In the genomic region with DNA sequence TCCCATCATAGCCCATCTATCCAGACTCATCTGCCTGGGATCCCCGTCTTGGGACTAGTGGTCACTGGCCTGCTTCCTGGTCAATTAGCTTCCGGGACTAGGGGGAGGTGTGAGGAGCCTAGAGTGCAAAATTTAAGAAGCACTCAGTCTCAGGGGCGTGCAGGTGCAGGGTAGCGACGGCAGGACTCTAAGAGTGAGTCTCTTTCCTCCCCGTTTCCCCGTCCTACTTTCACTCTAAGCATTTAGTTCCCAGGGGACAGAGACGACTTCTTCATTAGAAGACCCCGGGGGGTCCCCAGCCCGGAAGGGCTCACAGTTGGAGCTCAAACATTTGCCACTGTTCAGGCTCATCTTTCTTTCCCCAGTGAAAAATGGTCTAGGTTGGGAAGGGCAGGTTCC, we compare ENCODE assay signal across 8 cellular contexts. TPM values are rescaled to one million over a fixed set of nuclear protein-coding genes. Genes with fewer than 3 reads are reported as not detected.
A peak's percentile ranks its signal among the peaks of the same experiment; 100 is the strongest.
DNase-seq lines count a peak whose midpoint lies in the region; ATAC-seq and TF ChIP-seq lines count a peak whose summit lies in the region.

No MANE protein-coding gene starts in this region.

- H3K4me3 ChIP-seq in BE2C (ENCODE audit: low read depth, low read length) (peak overlapping the region; percentile 95), HFF-Myc (replicated peaks; ENCODE audit: low read depth, low read length) (peak overlapping the region; percentile 85), astrocyte of the spinal cord (ENCODE audit: low read depth, low read length) (peak overlapping the region; percentile 79), mesodermal cell (ENCODE audit: extremely low read depth, insufficient read depth, low read length, poor library complexity, severe bottlenecking) (peak overlapping the region; percentile 80)

- H3K27me3 ChIP-seq in BE2C = peaks cover 11% of the 10 kb centered on the region

- H3K4me1 ChIP-seq in BE2C (no peaks in the 10 kb centered on the region), mesodermal cell (ENCODE audit: control insufficient read depth, insufficient read depth, low read length, poor library complexity, severe bottlenecking) (no peaks in the 10 kb centered on the region)

- DNase-seq in BE2C (no peak), HFF-Myc (ENCODE audit: extremely low read depth, low read depth) (no peak), astrocyte of the spinal cord (ENCODE audit: low read depth, low spot score) (no peak), RKO (ENCODE audit: low spot score) (no peak)
- no peak for DNase-seq in activated CD4-positive, alpha-beta T cell treated with anti-CD3 and anti-CD28 coated beads for 4 hours

- TF ChIP-seq CTCF in BE2C (IDR thresholded peaks at IDR 0.05; ENCODE audit: low read depth, low read length) = no peak
- no peak for TF ChIP-seq CTCF in HFF-Myc (IDR thresholded peaks at IDR 0.05; ENCODE audit: low read depth, low read length, missing control alignments)
- no peak for TF ChIP-seq CTCF in astrocyte of the spinal cord (IDR thresholded peaks at IDR 0.05; ENCODE audit: low read depth, low read length)

- H3K27ac ChIP-seq in mesodermal cell (ENCODE audit: low read depth, low read length, severe bottlenecking) = no peak overlapping the region

- peaks cover 3% of the 10 kb centered on the region for H3K9me3 ChIP-seq in BE2C
- no peaks in the 10 kb centered on the region for H3K9me3 ChIP-seq in mesodermal cell (ENCODE audit: control insufficient read depth, low read length)

- H3K36me3 ChIP-seq in BE2C (no peaks in the 10 kb centered on the region), mesodermal cell (ENCODE audit: control insufficient read depth, insufficient read depth, low read length) (peaks cover 18% of the 10 kb centered on the region)

- WGBS in mesodermal cell (ENCODE audit: insufficient coverage in 2 of 2), 2 experiments = 18 to 32% methylated on average over 7 to 8 of the region's 10 CpGs

- ATAC-seq in GM21526 (IDR thresholded peaks at IDR 0.05; ENCODE audit: low FRiP score, unreplicated experiment) = no peak
- no peak for ATAC-seq in HG03571 (IDR thresholded peaks at IDR 0.05; ENCODE audit: unreplicated experiment)

- in situ Hi-C loops in astrocyte of the spinal cord (cut with HindIII; ENCODE audit: low sequenced_read_pairs) = no loop called here

RNA-seq across cellular contexts. Expression of gene ZNHIT3, which starts 0.7 kb away (rescaled TPM):
- 159 TPM for polyA plus RNA-seq in BE2C (2012; ENCODE audit: insufficient read depth, insufficient read length, low read depth)
- 50.2 TPM for polyA plus RNA-seq in mesodermal cell (2013, experiment 1 of 2)
- polyA plus RNA-seq in mesodermal cell (2013, experiment 2 of 2) = 50.7 TPM

RNA-seq across cellular contexts. Expression of gene MYO19, which starts 48.9 kb away (rescaled TPM):
- 44.2 TPM for polyA plus RNA-seq in BE2C (2012; ENCODE audit: insufficient read depth, insufficient read length, low read depth)
- polyA plus RNA-seq in mesodermal cell (2013, experiment 1 of 2) = 46.2 TPM
- 36.0 TPM for polyA plus RNA-seq in mesodermal cell (2013, experiment 2 of 2)

RNA-seq across cellular contexts. Expression of gene PIGW, which starts 49.0 kb away (rescaled TPM):
- 34.8 TPM for polyA plus RNA-seq in BE2C (2012; ENCODE audit: insufficient read depth, insufficient read length, low read depth)
- polyA plus RNA-seq in mesodermal cell (2013, experiment 1 of 2) = 5.8 TPM
- 6.5 TPM for polyA plus RNA-seq in mesodermal cell (2013, experiment 2 of 2)

RNA-seq across cellular contexts. Expression of gene GGNBP2, which starts 58.9 kb away (rescaled TPM):
- 81.5 TPM for polyA plus RNA-seq in BE2C (2012; ENCODE audit: insufficient read depth, insufficient read length, low read depth)
- polyA plus RNA-seq in mesodermal cell (2013, experiment 1 of 2) = 73.7 TPM
- 77.7 TPM for polyA plus RNA-seq in mesodermal cell (2013, experiment 2 of 2)
